ENCODE assay signal across 32 cellular contexts in the genomic region with DNA sequence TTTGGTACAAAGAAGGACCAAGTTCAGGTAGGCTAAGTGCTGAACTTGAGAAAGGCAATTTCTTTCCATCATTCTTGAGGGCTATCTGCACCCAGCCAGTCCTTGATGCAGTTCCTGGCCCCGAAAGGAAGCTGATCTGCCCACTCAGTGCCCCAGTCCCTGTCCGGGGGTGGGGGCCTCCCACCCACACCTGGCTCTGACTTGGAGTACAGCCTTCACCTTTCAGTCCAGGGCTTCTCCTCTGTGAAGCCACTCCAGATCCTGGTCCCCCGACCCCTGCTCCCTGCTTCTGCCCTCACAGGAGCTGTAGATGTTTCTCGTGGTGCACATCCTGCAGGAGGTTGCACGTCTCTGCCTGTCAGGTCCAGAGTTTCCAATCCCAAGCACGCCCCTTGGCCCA.
DNase-seq lines count a peak whose midpoint lies in the region; ATAC-seq, FAIRE-seq and TF ChIP-seq lines count a peak whose summit lies in the region.
"Had no signal": no experiment of that assay in that cellular context is flagged by ENCODE, and none has a peak within 500 bp of the region (broad histone marks: within the 10 kb centered on the region; RNA-seq: fewer than 3 reads in every experiment).

No MANE protein-coding gene starts in this region.

- H2BK15ac ChIP-seq in neuronal stem cell (ENCODE audit: low read length) = no peak overlapping the region

- no peaks in the 10 kb centered on the region for H3K9me2 ChIP-seq in PC-9 (ENCODE audit: insufficient read depth)

- no peak overlapping the region for H3K4ac ChIP-seq in neuronal stem cell (ENCODE audit: low read length)

- no TSS peak for BruUV-seq in PC-9 (replicated peaks; lab: Mats Ljungman, UMichigan)

- peak overlapping the region; percentile 18 for H3K18ac ChIP-seq in neuronal stem cell (ENCODE audit: low read length)

- POLR2A ChIA-PET in HEK293T (lab: Yijun Ruan, JAX) = no interaction called here
- POLR2A ChIA-PET in PC-9 (lab: Charles Lee; ENCODE audit: unreplicated experiment) = no interaction called here

- H3K36me3 ChIP-seq in ascending aorta (peaks cover 6 to 25% of the 10 kb centered on the region in 2 donors), neuronal stem cell (replicated peaks in 1 of 2; ENCODE audit: control insufficient read depth in 2 of 2, insufficient read depth in 2 of 2, low read length in 2 of 2) (peaks cover 26 to 71% of the 10 kb centered on the region in 2 donors), PC-9 (ENCODE audit: low read depth) (no peaks in the 10 kb centered on the region)
- H3K36me3 ChIP-seq: MG63 had no signal

- in situ Hi-C loops in KBM-7 (cut with MboI; ENCODE audit: low pct_unique_long_range_greater_than_20kb, low sequenced_read_pairs) = loop anchor here (25.0 kb wide), 1 partner anchor 293 kb away; no protein-coding TSS in a partner anchor

- no CpG with 5 or more reads among the region's 6 CpGs for WGBS in neuronal stem cell (ENCODE audit: extremely low coverage in 2 of 2, insufficient read length in 2 of 2, insufficient replicate concordance in 1 of 2), 2 donors

- no peak overlapping the region for H2BK120ac ChIP-seq in neuronal stem cell (ENCODE audit: low read depth, low read length)

- H3K9me3 Mint-ChIP-seq in activated naive CD4-positive, alpha-beta T cell treated with anti-CD3 and anti-CD28 coated beads, Interleukin-2, amount 50 U/mL, for 72 hours = no peaks in the 10 kb centered on the region
- H3K9me3 Mint-ChIP-seq: activated naive CD4-positive, alpha-beta T cell treated with anti-CD3 and anti-CD28 coated beads, Interleukin-2, amount 50 U/mL, for 24 hours; activated T-helper 2 cell treated with anti-CD3 and anti-CD28 coated beads, Interferon-gamma antibody, Interleukin-2, Interleukin-4, amounts not matched to agents 10 μg/mL and 5 μg/mL and 100 μg/mL, durations not matched to agents 14 hours and 24 hours and 36 hours; CD4-positive, alpha-beta T cell; GM23338; nephron had no signal

- ATAC-seq in activated naive CD4-positive, alpha-beta T cell treated with anti-CD3 and anti-CD28 coated beads, Interleukin-2, amount 50 U/mL, for 72 hours = no peak
- ATAC-seq: GM23338 had no signal

- H3K79me2 ChIP-seq in PC-9 (ENCODE audit: low read depth) = peaks cover 12% of the 10 kb centered on the region

- H3K79me1 ChIP-seq in neuronal stem cell (ENCODE audit: low read depth, low read length) = peaks cover 9% of the 10 kb centered on the region

- H3K27ac Mint-ChIP-seq in activated naive CD4-positive, alpha-beta T cell treated with anti-CD3 and anti-CD28 coated beads, Interleukin-2, amount 50 U/mL, for 72 hours = peak overlapping the region; percentile 62 to 86
- H3K27ac Mint-ChIP-seq: activated naive CD4-positive, alpha-beta T cell treated with anti-CD3 and anti-CD28 coated beads, Interleukin-2, amount 50 U/mL, for 24 hours; activated T-helper 2 cell treated with anti-CD3 and anti-CD28 coated beads, Interferon-gamma antibody, Interleukin-2, Interleukin-4, amounts not matched to agents 10 μg/mL and 5 μg/mL and 100 μg/mL, durations not matched to agents 14 hours and 24 hours and 36 hours; CD4-positive, alpha-beta T cell; nephron had no signal

- H2BK5ac ChIP-seq in neuronal stem cell (ENCODE audit: low read length) = peak overlapping the region; percentile 49

- H3K27ac ChIP-seq in ascending aorta = peak overlapping the region; percentile 82 to 90
- H3K27ac ChIP-seq in neuronal stem cell (replicated peaks; ENCODE audit: low read length) = no peak overlapping the region
- no peak overlapping the region for H3K27ac ChIP-seq in PC-9
- H3K27ac ChIP-seq: epithelial cell of prostate, WERI-Rb-1 had no signal

- no peak overlapping the region for H3K4me2 ChIP-seq in neuronal stem cell (ENCODE audit: insufficient read depth, low read length, poor library complexity, severe bottlenecking)
- no peak overlapping the region for H3K4me2 ChIP-seq in PC-9
- H3K4me2 ChIP-seq: GM23338 had no signal

- CTCF ChIA-PET in HEK293T (lab: Yijun Ruan, JAX) = no interaction called here
- CTCF ChIA-PET in PC-9 (lab: Charles Lee) = no interaction called here

- peaks cover 7% of the 10 kb centered on the region for H4K20me1 ChIP-seq in PC-9 (ENCODE audit: insufficient read depth)

- H3K4me1 ChIP-seq in ascending aorta (peaks cover 12 to 35% of the 10 kb centered on the region in 2 donors), neuronal stem cell (ENCODE audit: control insufficient read depth in 2 of 2, insufficient read depth in 1 of 2, low read depth in 1 of 2, low read length in 2 of 2) (peaks cover 0 to 3% of the 10 kb centered on the region in 2 donors), PC-9 (replicated peaks; ENCODE audit: insufficient read depth) (peaks cover 19% of the 10 kb centered on the region)

- no peak overlapping the region for H4K91ac ChIP-seq in neuronal stem cell (ENCODE audit: low read depth, low read length, poor library complexity)

- no peak overlapping the region for H3K9ac ChIP-seq in neuronal stem cell (ENCODE audit: low read depth, low read length, poor library complexity)

- TF ChIP-seq CTCF in ascending aorta (IDR thresholded peaks at IDR 0.05) (no peak), PC-9 (conservative IDR thresholded peaks at IDR 0.05) (no peak)

- H3K9me3 ChIP-seq in ascending aorta (no peaks in the 10 kb centered on the region), neuronal stem cell (replicated peaks in 1 of 2; ENCODE audit: control insufficient read depth in 2 of 2, insufficient read depth in 1 of 2, low read depth in 1 of 2, low read length in 2 of 2) (no peaks in the 10 kb centered on the region), PC-9 (ENCODE audit: insufficient read depth, low read depth) (no peaks in the 10 kb centered on the region)
- H3K9me3 ChIP-seq: MG63, suprapubic skin had no signal

- H3K27me3 ChIP-seq in ascending aorta = no peaks in the 10 kb centered on the region
- H3K27me3 ChIP-seq in neuronal stem cell (ENCODE audit: control insufficient read depth in 3 of 3, insufficient read depth in 3 of 3, low read depth in 1 of 3, low read length in 3 of 3) = no peaks in the 10 kb centered on the region
- no peaks in the 10 kb centered on the region for H3K27me3 ChIP-seq in PC-9 (ENCODE audit: insufficient read depth, low read depth)
- H3K27me3 ChIP-seq: MG63, suprapubic skin had no signal

- no peak overlapping the region for H4K8ac ChIP-seq in neuronal stem cell (ENCODE audit: low read depth, low read length)

- peaks cover 4% of the 10 kb centered on the region in 2 donors for H3K36me3 Mint-ChIP-seq in activated naive CD4-positive, alpha-beta T cell treated with anti-CD3 and anti-CD28 coated beads, Interleukin-2, amount 50 U/mL, for 72 hours

- H2BK12ac ChIP-seq in neuronal stem cell (ENCODE audit: low read length) = no peak overlapping the region

- intact Hi-C loops in ascending aorta (cut with DNase I) = no loop called here
- intact Hi-C loops in PC-9 (cut with micrococcal nuclease; ENCODE audit: unreplicated experiment) = no loop called here

- H3F3A ChIP-seq in PC-9 (ENCODE audit: insufficient read depth, low read depth) = 0 out of 2 replicates have a peak, but pooled peaks cover 4% of the 10 kb centered on the region

- no peak overlapping the region for H2AK5ac ChIP-seq in neuronal stem cell (ENCODE audit: low read depth, low read length)

- no peak for FAIRE-seq in H54 (lab: Jason Lieb, UNC)
- FAIRE-seq: D721Med, HTR-8/SVneo had no signal

- no peak overlapping the region for H3K4me3 ChIP-seq in ascending aorta
- no peak overlapping the region for H3K4me3 ChIP-seq in neuronal stem cell (ENCODE audit: low read length in 2 of 2)
- H3K4me3 ChIP-seq in PC-9 = no peak overlapping the region
- H3K4me3 ChIP-seq: GM23338, MG63, suprapubic skin had no signal

- no peak for DNase-seq in activated naive CD4-positive, alpha-beta T cell treated with anti-CD3 and anti-CD28 coated beads, Interleukin-2, amount 50 U/mL, for 72 hours (ENCODE audit: low spot score in 2 of 2)
- no peak for DNase-seq in activated naive CD4-positive, alpha-beta T cell treated with Interleukin-2 at 50 U/mL for 16 hours
- no peak for DNase-seq in ascending aorta (ENCODE audit: low spot score in 2 of 2)
- no peak for DNase-seq in neuronal stem cell (ENCODE audit: low spot score)
- no peak for DNase-seq in H54 (ENCODE audit: insufficient read length, low spot score)
- no peak for DNase-seq in HEK293T (ENCODE audit: extremely low spot score)
- DNase-seq in KBM-7 = no peak
- DNase-seq in PC-9 = no peak
- DNase-seq: activated CD8-positive, alpha-beta memory T cell treated with anti-CD3 and anti-CD28 coated beads, Interleukin-2, amount 50 U/mL, for 4 hours; AML-193; amygdala; CD4-positive, alpha-beta T cell; DND-41; effector CD4-positive, alpha-beta T cell; hypothalamus; MG63; NCI-H1417; NCI-H2081; NCI-H526 treated with DMSO at 0.1 percent for 48 hours; stimulated activated CD4-positive, alpha-beta T cell treated with anti-CD3 and anti-CD28 coated beads, Interleukin-15, amount 100 ng/mL, for 24 hours; stimulated activated CD4-positive, alpha-beta T cell treated with anti-CD3 and anti-CD28 coated beads, Interleukin-4, amount 100 ng/mL, for 4 hours; SW 1271; T1000; WERI-Rb-1 had no signal

- no peak for TF ChIP-seq POLR2A in H54 (IDR thresholded peaks at IDR 0.05; ENCODE audit: low read depth, low read length)

- H3K14ac ChIP-seq in neuronal stem cell (ENCODE audit: low read length) = no peak overlapping the region

- H2AFZ ChIP-seq in neuronal stem cell (ENCODE audit: low read length) (no peak overlapping the region), PC-9 (no peak overlapping the region)
- H2AFZ ChIP-seq: GM23338 had no signal

- peak overlapping the region; percentile 92 for H3K23ac ChIP-seq in neuronal stem cell (ENCODE audit: low read depth, low read length, poor library complexity)

TF ChIP-seq in HEK293T, 16 proteins besides CTCF, POLR2A, EP300 and RAD21:
- no peak for TF ChIP-seq LEF1 (IDR thresholded peaks at IDR 0.05; ENCODE audit: borderline replicate concordance)
- no peak for TF ChIP-seq FOXA1 (IDR thresholded peaks at IDR 0.05)
- TF ChIP-seq SUZ12 (IDR thresholded peaks at IDR 0.05) = no peak
- no peak for TF ChIP-seq NFRKB (IDR thresholded peaks at IDR 0.05)
- TF ChIP-seq ARNT (IDR thresholded peaks at IDR 0.05) = no peak
- no peak for TF ChIP-seq FOXM1 (IDR thresholded peaks at IDR 0.05; ENCODE audit: borderline replicate concordance)
- TF ChIP-seq HDGF (IDR thresholded peaks at IDR 0.05; ENCODE audit: borderline replicate concordance) = no peak
- TF ChIP-seq CTBP1 (IDR thresholded peaks at IDR 0.05; ENCODE audit: borderline replicate concordance) = no peak
- TF ChIP-seq FOXK2 (IDR thresholded peaks at IDR 0.05) = no peak
- TF ChIP-seq ZNF384 (IDR thresholded peaks at IDR 0.05) = no peak
- TF ChIP-seq L3MBTL2 (conservative IDR thresholded peaks at IDR 0.05) = no peak
- TF ChIP-seq ELF4 (IDR thresholded peaks at IDR 0.05) = no peak

Comparison
In these comparisons a context has a peak if more than half of its experiments do, and no peak if none do; other contexts are left out.
1. H3K27ac ChIP-seq: peak in ascending aorta (2 of 2); none in neuronal stem cell (single experiment) and PC-9 (single experiment).